1 cellular context compared by ENCODE assay signal in genomic region chr7:159083001-159083697, GRCh38.
TF ChIP-seq lines count a peak whose summit lies in the region.

No MANE protein-coding gene starts in this region.

TF ChIP-seq in H1, 55 proteins besides CTCF, POLR2A, EP300 and RAD21:
- TF ChIP-seq MAFK (IDR thresholded peaks at IDR 0.05; ENCODE audit: low read depth, low read length) (no peak), EZH2 (IDR thresholded peaks at IDR 0.05; ENCODE audit: low read depth, low read length, severe bottlenecking) (no peak), SIN3A (conservative IDR thresholded peaks at IDR 0.05 in 1 of 2, IDR thresholded peaks at IDR 0.05 in 1 of 2; ENCODE audit: low read depth in 1 of 2, low read length in 2 of 2) (no peak), RBBP5 (IDR thresholded peaks at IDR 0.05; ENCODE audit: borderline replicate concordance, low read depth, low read length) (no peak), ZNF274 (IDR thresholded peaks at IDR 0.05; ENCODE audit: borderline replicate concordance, extremely low read depth, low read length) (no peak), GABPA (IDR thresholded peaks at IDR 0.05; ENCODE audit: borderline replicate concordance, insufficient read depth, low read length) (no peak), HDAC6 (IDR thresholded peaks at IDR 0.05; ENCODE audit: low read depth, low read length) (no peak), SRF (IDR thresholded peaks at IDR 0.05; ENCODE audit: low read depth, low read length) (no peak), BRCA1 (IDR thresholded peaks at IDR 0.05; ENCODE audit: low read depth, low read length) (no peak), RXRA (IDR thresholded peaks at IDR 0.05; ENCODE audit: insufficient read depth, low read depth, low read length) (no peak), GTF2F1 (IDR thresholded peaks at IDR 0.05; ENCODE audit: borderline replicate concordance, low read depth, low read length) (no peak), NRF1 (IDR thresholded peaks at IDR 0.05; ENCODE audit: low read depth, low read length) (no peak), TAF1 (IDR thresholded peaks at IDR 0.05; ENCODE audit: low read depth, low read length) (no peak), SP1 (IDR thresholded peaks at IDR 0.05; ENCODE audit: low read depth, low read length) (no peak), SIRT6 (IDR thresholded peaks at IDR 0.05; ENCODE audit: low read length) (no peak), EGR1 (IDR thresholded peaks at IDR 0.05; ENCODE audit: borderline replicate concordance, low read depth, low read length) (no peak)
- TF ChIP-seq, protein P1, sequence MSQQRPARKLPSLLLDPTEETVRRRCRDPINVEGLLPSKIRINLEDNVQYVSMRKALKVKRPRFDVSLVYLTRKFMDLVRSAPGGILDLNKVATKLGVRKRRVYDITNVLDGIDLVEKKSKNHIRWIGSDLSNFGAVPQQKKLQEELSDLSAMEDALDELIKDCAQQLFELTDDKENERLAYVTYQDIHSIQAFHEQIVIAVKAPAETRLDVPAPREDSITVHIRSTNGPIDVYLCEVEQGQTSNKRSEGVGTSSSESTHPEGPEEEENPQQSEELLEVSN (IDR thresholded peaks at IDR 0.05): no peak
TF ChIP-seq in H1: peak in this region for 0.
